ENCODE assay signal across 1 cellular context in genomic region chr6:41581381-41581991, GRCh38.
TF ChIP-seq lines count a peak whose summit lies in the region.

No MANE protein-coding gene starts in this region.

TF ChIP-seq in HCT116, 20 proteins besides CTCF, POLR2A, EP300 and RAD21 (continued from another document):
- TF ChIP-seq REST (IDR thresholded peaks at IDR 0.05; ENCODE audit: low read depth) (no peak), EZH2phosphoT487 (IDR thresholded peaks at IDR 0.05; ENCODE audit: borderline replicate concordance) (no peak), ZNF274 (IDR thresholded peaks at IDR 0.05; ENCODE audit: low read depth, low read length) (no peak), JUND (IDR thresholded peaks at IDR 0.05) (peak; percentile 51; the same call in 1 of the 2 replicates), TCF7L2 (IDR thresholded peaks at IDR 0.05; ENCODE audit: borderline replicate concordance, extremely low read depth, insufficient read depth, insufficient read length) (peak; percentile 91), ZFX (IDR thresholded peaks at IDR 0.05) (no peak), FOSL1 (IDR thresholded peaks at IDR 0.05; ENCODE audit: low read depth) (peak; percentile 31)
